In the genomic region with DNA sequence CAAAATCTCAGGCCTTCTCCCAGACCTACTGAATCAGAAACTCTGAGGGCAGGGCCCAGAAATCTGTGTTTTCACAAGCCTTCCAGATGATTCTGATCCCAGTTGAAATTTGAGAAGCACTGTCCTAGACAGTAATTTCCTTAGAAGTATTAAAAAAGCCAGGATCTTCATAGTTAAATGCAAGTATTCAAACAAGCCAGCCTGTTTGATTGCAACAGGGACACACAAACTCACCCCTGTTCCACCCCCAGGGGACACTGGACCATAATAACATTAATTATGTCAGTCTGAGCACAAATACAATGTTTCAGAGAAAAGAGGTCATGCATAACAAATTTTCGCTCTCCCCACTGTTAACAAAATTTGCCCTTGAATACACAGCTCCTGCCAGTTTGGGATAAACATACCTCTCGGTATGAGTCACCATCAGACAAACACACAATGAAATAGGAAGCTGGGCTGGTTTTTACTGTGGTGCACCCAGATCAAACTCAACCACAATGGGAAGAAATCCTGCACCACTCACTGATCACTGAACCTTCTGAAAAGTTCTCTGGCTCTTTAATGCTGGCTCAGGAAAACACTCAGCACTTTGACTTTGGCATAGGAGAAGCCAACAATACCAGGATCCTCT, we compare ENCODE assay signal across 8 cellular contexts. TPM values are rescaled to one million over a fixed set of nuclear protein-coding genes. Genes with fewer than 3 reads are reported as not detected.
DNase-seq lines count a peak whose midpoint lies in the region; ATAC-seq, FAIRE-seq and TF ChIP-seq lines count a peak whose summit lies in the region.

No MANE protein-coding gene starts in this region.

- TF ChIP-seq POLR2A in H54 (IDR thresholded peaks at IDR 0.05; ENCODE audit: low read depth, low read length) = no peak

- peak overlapping the region; percentile 22 for H3K4me2 ChIP-seq in skeletal muscle satellite cell (ENCODE audit: low read length)

- ATAC-seq in HG02678 (IDR thresholded peaks at IDR 0.05; ENCODE audit: unreplicated experiment) = no peak

- peaks cover 13% of the 10 kb centered on the region for H3K27me3 ChIP-seq in skeletal muscle satellite cell (ENCODE audit: control insufficient read depth, insufficient read depth, low read length)

- H3K9ac ChIP-seq in skeletal muscle satellite cell (ENCODE audit: low read depth, low read length) = no peak overlapping the region

- no peak overlapping the region for H3K4me3 ChIP-seq in fibroblast of villous mesenchyme (ENCODE audit: low read depth, low read length)
- H3K4me3 ChIP-seq in skeletal muscle satellite cell (ENCODE audit: low read length) = no peak overlapping the region

- DNase-seq in H54 (ENCODE audit: insufficient read length, low spot score) (peak; percentile 48), RKO (ENCODE audit: low spot score) (peak; percentile 16), fibroblast of villous mesenchyme (ENCODE audit: low read depth) (peak; percentile 84), HPDE6-E6E7 (ENCODE audit: extremely low spot score) (no peak), medulla oblongata (ENCODE audit: extremely low spot score) (no peak), SKM-1 treated with dmso at 0.1 percent for 144 hours (lab: John Stamatoyannopoulos, UW; ENCODE audit: unreplicated experiment) (no peak)

- H3K4me1 ChIP-seq in skeletal muscle satellite cell (ENCODE audit: control insufficient read depth, insufficient read depth, low read length) = peaks cover 26% of the 10 kb centered on the region

- H3K36me3 ChIP-seq in skeletal muscle satellite cell (ENCODE audit: insufficient read depth, low read length) = no peaks in the 10 kb centered on the region

- no peak for TF ChIP-seq CTCF in fibroblast of villous mesenchyme (IDR thresholded peaks at IDR 0.05; ENCODE audit: insufficient read depth, low read depth, low read length)

- peak; percentile 33 for FAIRE-seq in H54 (lab: Jason Lieb, UNC)

- H3K9me3 ChIP-seq in skeletal muscle satellite cell (replicated peaks; ENCODE audit: low read length) = no peaks in the 10 kb centered on the region

RNA-seq across cellular contexts. Expression of a gene that starts 34.3 kb away (rescaled TPM):
- total RNA-seq in fibroblast of villous mesenchyme = 10.0 and 18.6 TPM in 2 replicates
- total RNA-seq in skeletal muscle satellite cell (2012; rRNA removed) = 0.76 and 2.0 TPM in 2 replicates

Comparison
In these comparisons a context has a peak if more than half of its experiments do, and no peak if none do; other contexts are left out.
1. DNase-seq: peak in H54 (single experiment), RKO (single experiment) and fibroblast of villous mesenchyme (single experiment); none in HPDE6-E6E7 (single experiment), medulla oblongata (single experiment) and SKM-1 treated with dmso at 0.1 percent for 144 hours (single experiment).